In genomic region chr3:52442409-52443267, GRCh38 we compare ENCODE assay signal across 32 cellular contexts. TPM values are rescaled to one million over a fixed set of nuclear protein-coding genes. Genes with fewer than 3 reads are reported as not detected.
DNase-seq lines count a peak whose midpoint lies in the region; ATAC-seq and TF ChIP-seq lines count a peak whose summit lies in the region.
"Had no signal": no experiment of that assay in that cellular context is flagged by ENCODE, and none has a peak within 500 bp of the region (broad histone marks: within the 10 kb centered on the region; RNA-seq: fewer than 3 reads in every experiment).

No MANE protein-coding gene starts in this region.

- TF ChIP-seq CTCF in HEK293 (tag by site-specific recombination; IDR thresholded peaks at IDR 0.05) (no peak), right atrium auricular region (IDR thresholded peaks at IDR 0.05) (no peak)

- H3K36me3 Mint-ChIP-seq in activated naive CD8-positive, alpha-beta T cell treated with anti-CD3 and anti-CD28 coated beads for 36 hours = no peaks in the 10 kb centered on the region
- no peaks in the 10 kb centered on the region for H3K36me3 Mint-ChIP-seq in activated naive CD8-positive, alpha-beta T cell treated with anti-CD3 and anti-CD28 coated beads, Interleukin-2, amount 50 U/mL, for 24 hours (ENCODE audit: low read depth)
- H3K36me3 Mint-ChIP-seq: activated naive CD8-positive, alpha-beta T cell; CD8-positive, alpha-beta T cell; memory B cell had no signal

- H3K27ac ChIP-seq in HEK293 (ENCODE audit: extremely low read depth, low read depth, low read length) (no peak overlapping the region), right atrium auricular region (peak overlapping the region in 1 of 2 donors; percentile 39)
- H3K27ac ChIP-seq: ascending aorta, SJCRH30, uterus, VCaP had no signal

- H3K36me3 ChIP-seq in HEK293 (ENCODE audit: control insufficient read depth in 2 of 2, insufficient read depth in 1 of 2, low read length in 2 of 2) (no peaks in the 10 kb centered on the region), right atrium auricular region (no peaks in the 10 kb centered on the region)
- H3K36me3 ChIP-seq: ascending aorta, SJCRH30, uterus had no signal

- no peak for DNase-seq in activated naive CD8-positive, alpha-beta T cell treated with anti-CD3 and anti-CD28 coated beads for 36 hours
- DNase-seq in activated naive CD8-positive, alpha-beta T cell treated with anti-CD3 and anti-CD28 coated beads, Interleukin-2, amount 50 U/mL, for 24 hours = no peak
- no peak for DNase-seq in right atrium auricular region (ENCODE audit: low spot score)
- peak; percentile 69 for DNase-seq in posterior vena cava (ENCODE audit: low spot score)
- DNase-seq in activated CD4-positive, CD25-positive, alpha-beta regulatory T cell treated with anti-CD3 and anti-CD28 coated beads, Interleukin-2, amount 50 U/mL, for 72 hours = no peak
- DNase-seq in stimulated activated CD4-positive, alpha-beta T cell treated with anti-CD3 and anti-CD28 coated beads, Interleukin-15, amount 100 ng/mL, for 24 hours = no peak
- DNase-seq: activated CD4-positive, alpha-beta T cell treated with anti-CD3 and anti-CD28 coated beads, Interleukin-2, amount 10 ng/mL, durations not matched to agents 24 days and 14 days; activated CD8-positive, alpha-beta memory T cell treated with anti-CD3 and anti-CD28 coated beads for 24 hours; activated effector memory CD4-positive, alpha-beta T cell treated with anti-CD3 and anti-CD28 coated beads, Interleukin-2, amount 50 U/mL, for 16 hours; activated T-cell treated with anti-CD3 and anti-CD28 coated beads for 4 hours; caudate nucleus; CD8-positive, alpha-beta T cell; dermis blood vessel endothelial cell; KBM-7; kidney glomerular epithelial cell; NCI-H1105; NCI-H1930; NCI-H2171 treated with DMSO at 0.1 percent for 48 hours; NCI-H510A; SJCRH30; stimulated activated naive CD4-positive, alpha-beta T cell treated with Interleukin-2 at 50 U/mL for 16 hours; T1000; uterus had no signal

- peaks cover 6% of the 10 kb centered on the region for H3K4me1 Mint-ChIP-seq in activated naive CD8-positive, alpha-beta T cell treated with anti-CD3 and anti-CD28 coated beads for 36 hours
- peaks cover 5% of the 10 kb centered on the region for H3K4me1 Mint-ChIP-seq in activated naive CD8-positive, alpha-beta T cell treated with anti-CD3 and anti-CD28 coated beads, Interleukin-2, amount 50 U/mL, for 24 hours

- H3K9me3 ChIP-seq in HEK293 (ENCODE audit: control insufficient read depth, insufficient read depth, low read depth, low read length) = no peaks in the 10 kb centered on the region
- no peaks in the 10 kb centered on the region for H3K9me3 ChIP-seq in right atrium auricular region
- H3K9me3 ChIP-seq: ascending aorta, SJCRH30, uterus had no signal

- intact Hi-C loops in posterior vena cava (cut with DNase I) = loop anchor here in 1 of 2 donors (10.0 kb wide), 1 partner anchor 438 kb away; no protein-coding TSS in a partner anchor

- POLR2A ChIA-PET in HEK293 (lab: Yijun Ruan, JAX) = no interaction called here

- H3K4me1 ChIP-seq in HEK293 (ENCODE audit: control insufficient read depth, insufficient read depth, low read length) (no peaks in the 10 kb centered on the region), right atrium auricular region (peaks cover 0 to 19% of the 10 kb centered on the region in 2 donors)
- H3K4me1 ChIP-seq: SJCRH30, uterus had no signal

- H3K27me3 ChIP-seq in right atrium auricular region = no peaks in the 10 kb centered on the region
- H3K27me3 ChIP-seq: ascending aorta, SJCRH30, uterus had no signal

- no peak for ATAC-seq in activated naive CD8-positive, alpha-beta T cell treated with anti-CD3 and anti-CD28 coated beads, Interleukin-2, amount 50 U/mL, for 24 hours
- no peak for ATAC-seq in HG03025 (IDR thresholded peaks at IDR 0.05; ENCODE audit: low FRiP score, unreplicated experiment)
- ATAC-seq: CD8-positive, alpha-beta T cell; GM23338 had no signal

- no peaks in the 10 kb centered on the region for H3K27me3 Mint-ChIP-seq in activated naive CD8-positive, alpha-beta T cell treated with anti-CD3 and anti-CD28 coated beads for 36 hours
- H3K27me3 Mint-ChIP-seq in activated naive CD8-positive, alpha-beta T cell treated with anti-CD3 and anti-CD28 coated beads, Interleukin-2, amount 50 U/mL, for 24 hours = no peaks in the 10 kb centered on the region
- H3K27me3 Mint-ChIP-seq: activated CD4-positive, alpha-beta T cell treated with anti-CD3 and anti-CD28 coated beads, Interleukin-2, amount 10 ng/mL, durations not matched to agents 24 days and 14 days; activated naive CD8-positive, alpha-beta T cell had no signal

- peak overlapping the region; percentile 31 for H3K27ac Mint-ChIP-seq in activated naive CD8-positive, alpha-beta T cell treated with anti-CD3 and anti-CD28 coated beads for 36 hours
- H3K27ac Mint-ChIP-seq in activated naive CD8-positive, alpha-beta T cell treated with anti-CD3 and anti-CD28 coated beads, Interleukin-2, amount 50 U/mL, for 24 hours = no peak overlapping the region
- H3K27ac Mint-ChIP-seq: activated CD4-positive, alpha-beta T cell treated with anti-CD3 and anti-CD28 coated beads, Interleukin-2, amount 10 ng/mL, durations not matched to agents 24 days and 14 days; activated naive CD8-positive, alpha-beta T cell; CD8-positive, alpha-beta T cell; GM23338; memory B cell had no signal

- H3K4me3 ChIP-seq in HEK293 (ENCODE audit: low read depth, low read length) (no peak overlapping the region), right atrium auricular region (peak overlapping the region; percentile 23 to 42)
- H3K4me3 ChIP-seq: ascending aorta, GM23338, SJCRH30, uterus had no signal

- H3K9me3 Mint-ChIP-seq in activated naive CD8-positive, alpha-beta T cell treated with anti-CD3 and anti-CD28 coated beads for 36 hours = no peaks in the 10 kb centered on the region
- H3K9me3 Mint-ChIP-seq in activated naive CD8-positive, alpha-beta T cell treated with anti-CD3 and anti-CD28 coated beads, Interleukin-2, amount 50 U/mL, for 24 hours = no peaks in the 10 kb centered on the region
- H3K9me3 Mint-ChIP-seq: activated CD4-positive, alpha-beta T cell treated with anti-CD3 and anti-CD28 coated beads, Interleukin-2, amount 10 ng/mL, durations not matched to agents 24 days and 14 days; CD8-positive, alpha-beta T cell; GM23338; memory B cell had no signal

- CTCF ChIA-PET in HEK293 (lab: Yijun Ruan, JAX) = interaction anchor here (1.1 to 7.9 kb wide), 2 partner anchors 16 to 30 kb away, joined by 5 to 97 read pairs; no protein-coding TSS in a partner anchor

- H3K4me3 Mint-ChIP-seq in activated naive CD8-positive, alpha-beta T cell treated with anti-CD3 and anti-CD28 coated beads for 36 hours = no peak overlapping the region
- no peak overlapping the region for H3K4me3 Mint-ChIP-seq in activated naive CD8-positive, alpha-beta T cell treated with anti-CD3 and anti-CD28 coated beads, Interleukin-2, amount 50 U/mL, for 24 hours
- H3K4me3 Mint-ChIP-seq: activated CD4-positive, alpha-beta T cell treated with anti-CD3 and anti-CD28 coated beads, Interleukin-2, amount 10 ng/mL, durations not matched to agents 24 days and 14 days; activated naive CD8-positive, alpha-beta T cell; CD8-positive, alpha-beta T cell; GM23338; memory B cell had no signal

TF ChIP-seq in HEK293, 187 proteins besides CTCF, POLR2A, EP300 and RAD21:
- no peak for TF ChIP-seq ZNF26 (tag by site-specific recombination; IDR thresholded peaks at IDR 0.05)
- peak; percentile 59 for TF ChIP-seq EGR2 (tag by site-specific recombination; IDR thresholded peaks at IDR 0.05; ENCODE audit: low read depth)
- TF ChIP-seq ZFHX2 (tag by site-specific recombination; conservative IDR thresholded peaks at IDR 0.05) = peak; percentile 55

RNA-seq across cellular contexts. Expression of gene SEMA3G, which starts 2.3 kb away (rescaled TPM):
- total RNA-seq in activated naive CD8-positive, alpha-beta T cell treated with anti-CD3 and anti-CD28 coated beads for 36 hours = under 1 TPM in 1 of 2 experiments, not detected in 1; 0.19 TPM
- total RNA-seq in right atrium auricular region = 10 to 100 TPM; 11.8 to 12.6 TPM
- 10 to 100 TPM; 12.4 to 17.7 TPM for total RNA-seq in posterior vena cava

RNA-seq across cellular contexts. Expression of gene TNNC1, which starts 11.2 kb away (rescaled TPM):
- 1 to 10 TPM; 2.9 to 4.2 TPM for total RNA-seq in activated naive CD8-positive, alpha-beta T cell treated with anti-CD3 and anti-CD28 coated beads for 36 hours
- total RNA-seq in right atrium auricular region = 1,000 to 10,000 TPM; 4,697 to 8,249 TPM
- 1 to 10 TPM; 3.5 to 5.5 TPM for total RNA-seq in posterior vena cava
- total RNA-seq: dermis blood vessel endothelial cell, M059J, pulmonary artery endothelial cell had no signal

RNA-seq across cellular contexts. Expression of gene NISCH, which starts 12.8 kb away (rescaled TPM):
- total RNA-seq in activated naive CD8-positive, alpha-beta T cell treated with anti-CD3 and anti-CD28 coated beads for 36 hours = 10 to 100 TPM; 55.0 to 57.3 TPM
- total RNA-seq in right atrium auricular region = 10 to 100 TPM; 29.2 to 49.6 TPM
- total RNA-seq in posterior vena cava = 10 to 100 TPM; 53.0 to 65.2 TPM

RNA-seq across cellular contexts. Expression of gene PHF7, which starts 32.2 kb away (rescaled TPM):
- total RNA-seq in activated naive CD8-positive, alpha-beta T cell treated with anti-CD3 and anti-CD28 coated beads for 36 hours = 10 to 100 TPM; 15.4 to 16.6 TPM
- total RNA-seq in right atrium auricular region (10 to 100 TPM; 10.1 to 17.6 TPM), posterior vena cava (1 to 10 TPM; 6.4 to 9.2 TPM)
- total RNA-seq: ascending aorta had no signal

RNA-seq across cellular contexts. Expression of gene BAP1, which starts 32.8 kb away (rescaled TPM):
- total RNA-seq in activated naive CD8-positive, alpha-beta T cell treated with anti-CD3 and anti-CD28 coated beads for 36 hours = 100 to 1,000 TPM; 104 to 107 TPM
- 10 to 100 TPM; 38.8 to 53.9 TPM for total RNA-seq in right atrium auricular region
- 10 to 100 TPM; 53.0 to 55.1 TPM for total RNA-seq in posterior vena cava

Comparison
In these comparisons a context has a peak if more than half of its experiments do, and no peak if none do; other contexts are left out.
1. RNA of gene SEMA3G, which starts 2.3 kb away (total RNA-seq): 12.4 to 17.7 TPM in posterior vena cava and 11.8 to 12.6 TPM in right atrium auricular region; 0.19 TPM in activated naive CD8-positive, alpha-beta T cell treated with anti-CD3 and anti-CD28 coated beads for 36 hours; every median in the first group is over 10 times any median in the second.
2. RNA of gene TNNC1, which starts 11.2 kb away (total RNA-seq): 4,697 to 8,249 TPM in right atrium auricular region; 3.5 to 5.5 TPM in posterior vena cava and 2.9 to 4.2 TPM in activated naive CD8-positive, alpha-beta T cell treated with anti-CD3 and anti-CD28 coated beads for 36 hours; every median in the first group is over 100 times any median in the second.